7 cellular contexts compared by ENCODE assay signal in the genomic region with DNA sequence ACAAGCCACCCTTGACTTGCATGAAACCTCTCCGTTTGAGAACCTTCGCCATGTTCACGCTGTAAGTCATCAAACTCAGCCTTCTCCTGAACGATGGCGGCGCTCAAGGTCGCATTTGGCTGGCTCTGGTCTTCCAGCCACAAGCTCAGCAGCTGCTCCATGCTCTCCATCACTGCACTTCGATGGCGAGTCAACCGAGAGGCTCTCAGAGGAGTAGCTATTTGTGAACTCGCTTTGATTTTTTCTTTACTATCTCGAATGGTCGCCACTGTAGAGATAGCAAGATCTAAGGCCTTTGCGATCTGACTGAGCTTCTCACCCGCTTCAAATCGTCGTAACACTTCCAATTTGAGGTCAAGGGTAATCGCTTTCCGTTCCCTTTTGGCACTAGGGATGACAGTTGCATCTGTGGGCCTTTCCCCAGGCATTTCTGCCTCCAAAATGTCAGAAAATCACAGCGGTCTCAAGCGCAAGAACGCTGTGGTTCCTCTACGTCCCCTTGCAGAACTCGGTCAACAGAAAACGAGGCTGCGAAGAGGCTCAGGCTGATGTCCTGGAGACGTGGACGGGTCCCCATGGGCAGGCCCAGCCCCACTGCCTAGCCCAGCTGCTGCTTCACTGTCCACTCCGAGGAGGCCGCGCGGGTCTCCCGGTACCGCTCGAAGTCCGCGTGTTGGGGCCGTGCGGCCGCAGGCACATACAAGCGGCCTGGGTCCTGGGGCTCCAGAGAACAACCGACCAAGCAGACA. TPM values are rescaled to one million over a fixed set of nuclear protein-coding genes. Genes with fewer than 3 reads are reported as not detected.
A peak's percentile ranks its signal among the peaks of the same experiment; 100 is the strongest.
DNase-seq lines count a peak whose midpoint lies in the region; ATAC-seq and TF ChIP-seq lines count a peak whose summit lies in the region.

No MANE protein-coding gene starts in this region.

- H3K4me3 Mint-ChIP-seq in naive B cell: peak overlapping the region; percentile 96 to 99 (median 98)

- H3K4me3 ChIP-seq in dorsolateral prefrontal cortex: peak overlapping the region; percentile 65 to 100 (median 93)

- H3K27ac Mint-ChIP-seq in naive B cell: peak overlapping the region in 5 of 6 donors; percentile 29 to 96 (median 49)

- no peaks in the 10 kb centered on the region for H3K27me3 Mint-ChIP-seq in naive B cell

- no peaks in the 10 kb centered on the region for H3K9me3 Mint-ChIP-seq in naive B cell

- no peaks in the 10 kb centered on the region for H3K27me3 ChIP-seq in dorsolateral prefrontal cortex

- peak; percentile 17 for ATAC-seq in GM21515 (IDR thresholded peaks at IDR 0.05; ENCODE audit: unreplicated experiment)
- ATAC-seq in naive B cell (ENCODE audit: low read depth in 2 of 2): no peak
- ATAC-seq in GM18520 (IDR thresholded peaks at IDR 0.05; ENCODE audit: unreplicated experiment): no peak

- intact Hi-C loops in dorsolateral prefrontal cortex (cut with DNase I): loop anchor here in 1 of 2 donors (2.0 kb wide), 1 partner anchor 21 kb away; no protein-coding TSS in a partner anchor

- peak overlapping the region; percentile 73 to 99 (median 95) for H3K27ac ChIP-seq in dorsolateral prefrontal cortex

- DNase-seq in NCI-H526 treated with DMSO at 0.1 percent for 48 hours (lab: John Stamatoyannopoulos, UW) (peak; percentile 6), dorsolateral prefrontal cortex (peak in 2 of 10 donors; percentile 23 to 40), naive B cell (no peak), T1000 (lab: John Stamatoyannopoulos, UW) (no peak)
- no peak for DNase-seq in activated CD8-positive, alpha-beta memory T cell treated with anti-CD3 and anti-CD28 coated beads, Interleukin-2, amount 50 U/mL, for 4 hours

- H3K4me1 Mint-ChIP-seq in naive B cell: peaks cover 32 to 50% (median 42%) of the 10 kb centered on the region in 3 donors

- no peaks in the 10 kb centered on the region for H3K36me3 Mint-ChIP-seq in naive B cell

- no peak for TF ChIP-seq CTCF in dorsolateral prefrontal cortex (IDR thresholded peaks at IDR 0.05 in 54 of 56, conservative IDR thresholded peaks at IDR 0.05 in 2 of 56; ENCODE audit: low read depth in 1 of 56, partially characterized antibody in 56 of 56)

RNA-seq across cellular contexts. Expression of a gene that starts 23.1 kb away (rescaled TPM):
- 100 to 1,000 TPM in 99 of 120 experiments, 10 to 100 TPM in 21; 81.6 to 155 (median 110) TPM for total RNA-seq in dorsolateral prefrontal cortex
- 100 to 1,000 TPM in 4 of 6 donors, 10 to 100 TPM in 2; 66.9 to 126 (median 105) TPM for polyA plus RNA-seq in naive B cell (ENCODE audit: low read depth in 6 of 6)

RNA-seq across cellular contexts. Expression of a gene that starts 47.6 kb away (rescaled TPM):
- 100 to 1,000 TPM in 1 of 120 experiments, 10 to 100 TPM in 119; 17.7 to 114 (median 61.1) TPM for total RNA-seq in dorsolateral prefrontal cortex
- 100 to 1,000 TPM in 2 of 6 donors, 10 to 100 TPM in 4; 48.9 to 149 (median 68.5) TPM for polyA plus RNA-seq in naive B cell (ENCODE audit: low read depth in 6 of 6)

RNA-seq across cellular contexts. Expression of a gene that starts 48.5 kb away (rescaled TPM):
- 100 to 1,000 TPM in 118 of 120 experiments, 10 to 100 TPM in 2; 84.2 to 380 (median 212) TPM for total RNA-seq in dorsolateral prefrontal cortex
- 10 to 100 TPM in 1 of 6 donors, 1 to 10 TPM in 4, under 1 TPM in 1; 0.99 to 12.2 (median 5.0) TPM for polyA plus RNA-seq in naive B cell (ENCODE audit: low read depth in 6 of 6)

RNA-seq across cellular contexts. Expression of a gene that starts 53.0 kb away (rescaled TPM):
- 10 to 100 TPM in 21 of 120 experiments, 1 to 10 TPM in 99; 3.8 to 24.0 (median 7.3) TPM for total RNA-seq in dorsolateral prefrontal cortex
- under 1 TPM in 5 of 6 donors, not detected in 1; 0.12 to 0.62 (median 0.48) TPM for polyA plus RNA-seq in naive B cell (ENCODE audit: low read depth in 6 of 6)
